In the genomic region with DNA sequence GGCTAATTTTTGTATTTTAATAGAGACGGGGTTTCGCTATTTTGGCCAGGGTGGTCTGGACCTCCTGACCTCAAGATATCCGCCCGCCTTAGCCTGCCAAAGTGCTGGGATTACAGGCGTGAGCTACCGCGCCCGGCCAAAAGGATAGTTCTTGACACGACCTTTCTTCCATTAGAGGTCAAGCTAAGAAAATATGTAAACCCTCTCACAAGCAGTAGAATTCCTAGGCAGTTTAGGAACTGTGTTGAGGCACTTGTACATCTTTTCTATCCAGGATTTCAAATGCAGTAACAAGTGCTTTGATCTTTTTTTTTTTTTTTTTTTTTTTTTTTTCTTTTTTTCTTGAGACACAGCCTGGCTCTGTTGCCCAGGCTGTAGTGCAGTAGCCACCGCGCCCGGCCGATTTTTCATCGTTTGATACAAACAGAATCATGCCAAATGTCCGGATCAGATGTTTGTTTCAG, we compare ENCODE assay signal across 10 cellular contexts. TPM values are rescaled to one million over a fixed set of nuclear protein-coding genes. Genes with fewer than 3 reads are reported as not detected.
DNase-seq lines count a peak whose midpoint lies in the region; ATAC-seq, FAIRE-seq and TF ChIP-seq lines count a peak whose summit lies in the region.
"Had no signal": no experiment of that assay in that cellular context is flagged by ENCODE, and none has a peak within 500 bp of the region (broad histone marks: within the 10 kb centered on the region; RNA-seq: fewer than 3 reads in every experiment).

No MANE protein-coding gene starts in this region.

- H3K27ac Mint-ChIP-seq in MCF 10A (ENCODE audit: low read depth, unreplicated experiment) = peak overlapping the region; percentile 29
- peak overlapping the region; percentile 87 to 93 for H3K27ac Mint-ChIP-seq in T-cell

- no peak for DNase-seq in MCF 10A (ENCODE audit: unreplicated experiment)
- no peak for DNase-seq in mammary epithelial cell
- DNase-seq in T-cell = no peak
- no peak for DNase-seq in suprapubic skin (ENCODE audit: low spot score in 2 of 2)
- DNase-seq in pancreas = no peak
- DNase-seq in RPMI8226 = no peak

- no peak overlapping the region for H2AFZ ChIP-seq in mammary epithelial cell (ENCODE audit: low read depth, low read length)

- no peak for TF ChIP-seq EP300 in gastroesophageal sphincter (IDR thresholded peaks at IDR 0.05)
- no peak for TF ChIP-seq EP300 in suprapubic skin (IDR thresholded peaks at IDR 0.05)

- CTCF ChIA-PET in MCF 10A (lab: Yijun Ruan, JAX) (interaction anchor here (0.6 to 3.6 kb wide), 13 partner anchors 7 to 160 kb away, joined by 3 to 34 read pairs (median 8); partner anchors contain the start of gene RPS15A), mammary epithelial cell (lab: Charles Lee; ENCODE audit: low non-redundant PET) (no interaction called here), T-cell (lab: Charles Lee) (interaction anchor here in 1 of 2 donors (1.1 to 3.4 kb wide), 5 partner anchors 13 to 142 kb away, joined by 4 to 86 read pairs (median 20); partner anchors contain the start of genes RPS15A and SMG1)

- no peak overlapping the region for H3K4me3 ChIP-seq in mammary epithelial cell (replicated peaks in 1 of 3; ENCODE audit: insufficient read depth in 1 of 3, low read depth in 2 of 3, low read length in 3 of 3)
- H3K4me3 ChIP-seq in gastroesophageal sphincter = no peak overlapping the region
- H3K4me3 ChIP-seq in suprapubic skin = no peak overlapping the region
- no peak overlapping the region for H3K4me3 ChIP-seq in pancreas

- in situ Hi-C loops in mammary epithelial cell (cut with MboI; ENCODE audit: low sequenced_read_pairs in 2 of 2) = no loop called here

- H3K27ac ChIP-seq in mammary epithelial cell (ENCODE audit: insufficient read depth, low read depth, low read length) = no peak overlapping the region
- peak overlapping the region in 3 of 4 donors; percentile 84 to 97 (median 92) for H3K27ac ChIP-seq in gastroesophageal sphincter
- H3K27ac ChIP-seq in suprapubic skin = peak overlapping the region; percentile 62
- H3K27ac ChIP-seq in pancreas = no peak overlapping the region

- H3K4me1 Mint-ChIP-seq in MCF 10A (ENCODE audit: insufficient read depth, unreplicated experiment) = peaks cover 24% of the 10 kb centered on the region
- peaks cover 53 to 69% (median 67%) of the 10 kb centered on the region in 3 donors for H3K4me1 Mint-ChIP-seq in T-cell

- BruUV-seq in MCF 10A (replicated peaks; lab: Mats Ljungman, UMichigan) (no TSS peak), mammary epithelial cell (replicated peaks; lab: Mats Ljungman, UMichigan) (no TSS peak)

- H3K36me3 ChIP-seq in mammary epithelial cell (ENCODE audit: insufficient read depth, low read length) = peaks cover 7% of the 10 kb centered on the region
- H3K36me3 ChIP-seq in gastroesophageal sphincter = peaks cover 0 to 23% of the 10 kb centered on the region in 2 donors
- H3K36me3 ChIP-seq in suprapubic skin = peaks cover 9% of the 10 kb centered on the region
- H3K36me3 ChIP-seq in pancreas = no peaks in the 10 kb centered on the region

- peaks cover 3% of the 10 kb centered on the region for H4K20me1 ChIP-seq in mammary epithelial cell (ENCODE audit: insufficient read depth, low read length)

- H3K27me3 Mint-ChIP-seq in MCF 10A (ENCODE audit: insufficient read depth, unreplicated experiment) (no peaks in the 10 kb centered on the region), T-cell (no peaks in the 10 kb centered on the region)

- H3K9me3 Mint-ChIP-seq in MCF 10A (ENCODE audit: unreplicated experiment) (no peaks in the 10 kb centered on the region), T-cell (no peaks in the 10 kb centered on the region)

- ATAC-seq in T-cell (replicated peaks in 1 of 4) (no peak), gastroesophageal sphincter (no peak), pancreas (no peak), GM19351 (IDR thresholded peaks at IDR 0.05; ENCODE audit: unreplicated experiment) (no peak)

- no peak overlapping the region for H3K9ac ChIP-seq in mammary epithelial cell (ENCODE audit: insufficient read depth, low read length)
- H3K9ac ChIP-seq: parathyroid adenoma had no signal

- H3K4me2 ChIP-seq in mammary epithelial cell (ENCODE audit: insufficient read depth, low read depth, low read length) = no peak overlapping the region

- H3K36me3 Mint-ChIP-seq in MCF 10A (ENCODE audit: insufficient read depth, unreplicated experiment) (peaks cover 53% of the 10 kb centered on the region), T-cell (peaks cover 12% of the 10 kb centered on the region)

- POLR2A ChIA-PET in MCF 10A (lab: Yijun Ruan, JAX) = interaction anchor here (0.6 to 10.1 kb wide), 8 partner anchors 7 to 205 kb away, joined by 3 to 238 read pairs (median 5); partner anchors contain the start of gene RPS15A
- POLR2A ChIA-PET in T-cell (lab: Charles Lee) = interaction anchor here (0.6 to 3.6 kb wide), 3 partner anchors 13 to 29 kb away, joined by 4 to 42 read pairs (median 12); partner anchors contain the start of gene RPS15A (in 2 of the 2)

- dilution Hi-C loops in mammary epithelial cell (cut with HindIII; ENCODE audit: low sequenced_read_pairs) = no loop called here

- H3K4me3 Mint-ChIP-seq in MCF 10A (ENCODE audit: unreplicated experiment) (peak overlapping the region; percentile 18), T-cell (peak overlapping the region; percentile 90 to 96 (median 91))

- no peaks in the 10 kb centered on the region for H3K9me3 ChIP-seq in mammary epithelial cell (replicated peaks; ENCODE audit: insufficient read depth, low read length)
- no peaks in the 10 kb centered on the region for H3K9me3 ChIP-seq in gastroesophageal sphincter
- no peaks in the 10 kb centered on the region for H3K9me3 ChIP-seq in suprapubic skin
- no peaks in the 10 kb centered on the region for H3K9me3 ChIP-seq in pancreas
- H3K9me3 ChIP-seq: vagina had no signal

- no peak for FAIRE-seq in pancreas (lab: Jason Lieb, UNC)

- TF ChIP-seq CTCF in MCF 10A (IDR thresholded peaks at IDR 0.05; ENCODE audit: unreplicated experiment) (no peak), mammary epithelial cell (conservative IDR thresholded peaks at IDR 0.05 in 1 of 2, IDR thresholded peaks at IDR 0.05 in 1 of 2; ENCODE audit: extremely low read depth in 1 of 2, insufficient read depth in 1 of 2, low read depth in 1 of 2, low read length in 2 of 2) (no peak), gastroesophageal sphincter (IDR thresholded peaks at IDR 0.05) (no peak), suprapubic skin (IDR thresholded peaks at IDR 0.05) (no peak), pancreas (IDR thresholded peaks at IDR 0.05) (no peak)

- H3K4me1 ChIP-seq in mammary epithelial cell (ENCODE audit: insufficient read depth, low read length) (peaks cover 42% of the 10 kb centered on the region), gastroesophageal sphincter (peaks cover 0 to 52% (median 14%) of the 10 kb centered on the region in 3 donors), suprapubic skin (peaks cover 40% of the 10 kb centered on the region), pancreas (peaks cover 4 to 23% (median 7%) of the 10 kb centered on the region in 3 donors)

- intact Hi-C loops in MCF 10A (cut with micrococcal nuclease) (loop anchor here (5.0 kb wide), 2 partner anchors 125 to 265 kb away; partner anchors contain the start of genes COQ7 and SMG1), mammary epithelial cell (cut with micrococcal nuclease) (loop anchor here (5.0 to 10.0 kb wide), 2 partner anchors 125 to 722 kb away; partner anchors contain the start of genes CCP110, GDE1 and SMG1), pancreas (cut with DNase I) (no loop called here)

- no peaks in the 10 kb centered on the region for H3K27me3 ChIP-seq in mammary epithelial cell (ENCODE audit: insufficient read depth, low read length)
- H3K27me3 ChIP-seq in gastroesophageal sphincter = no peaks in the 10 kb centered on the region
- H3K27me3 ChIP-seq in suprapubic skin = no peaks in the 10 kb centered on the region
- H3K27me3 ChIP-seq in pancreas = no peaks in the 10 kb centered on the region
- H3K27me3 ChIP-seq: vagina had no signal

- no peak for TF ChIP-seq POLR2A in gastroesophageal sphincter (IDR thresholded peaks at IDR 0.05)
- TF ChIP-seq POLR2A in suprapubic skin (IDR thresholded peaks at IDR 0.05) = no peak

- WGBS in mammary epithelial cell (ENCODE audit: low coverage, missing lambda C conversion rate) = 91% methylated on average over 15 of the region's 15 CpGs
- 81 to 93% methylated on average over 5 to 9 of the region's 15 CpGs for WGBS in gastroesophageal sphincter (ENCODE audit: low coverage in 1 of 2), 2 donors
- 95% methylated on average over 15 of the region's 15 CpGs for WGBS in suprapubic skin
- 86 to 93% methylated on average over 15 of the region's 15 CpGs for WGBS in pancreas, 2 donors

- peaks cover 58% of the 10 kb centered on the region for H3K79me2 ChIP-seq in mammary epithelial cell (ENCODE audit: insufficient read depth, low read length)

RNA-seq across cellular contexts. Expression of gene ARL6IP1, which starts 1.4 kb away (rescaled TPM):
- total RNA-seq in MCF 10A (2022) (120 and 128 TPM in 2 replicates), mammary epithelial cell (100 to 1,000 TPM in 1 of 2 donors, 10 to 100 TPM in 1; 88.7 to 236 TPM), T-cell (100 to 1,000 TPM in 2 of 5 donors, 10 to 100 TPM in 3; 78.8 to 122 (median 89.5) TPM), gastroesophageal sphincter (100 to 1,000 TPM in 3 of 4 donors, 10 to 100 TPM in 1; 70.2 to 157 (median 112) TPM), suprapubic skin (100 to 1,000 TPM in 3 of 4 donors, 10 to 100 TPM in 1; 94.1 to 165 (median 124) TPM), pancreas (10 to 100 TPM; 28.9 to 73.3 (median 42.3) TPM)
- polyA plus RNA-seq in mammary epithelial cell (176 TPM), pancreas (10 to 100 TPM; 30.6 to 82.3 TPM)
- polyA minus RNA-seq in mammary epithelial cell = 220 TPM

RNA-seq across cellular contexts. Expression of gene RPS15A, which starts 12.7 kb away (rescaled TPM):
- total RNA-seq in MCF 10A (2022) = 869 and 1,431 TPM in 2 replicates
- 1,000 to 10,000 TPM in 1 of 2 donors, 100 to 1,000 TPM in 1; 682 to 1,206 TPM for total RNA-seq in mammary epithelial cell
- polyA plus RNA-seq in mammary epithelial cell = 3,814 TPM
- polyA minus RNA-seq in mammary epithelial cell = 941 TPM
- 1,000 to 10,000 TPM; 2,862 to 3,462 (median 2,982) TPM for total RNA-seq in T-cell
- 1,000 to 10,000 TPM in 3 of 4 donors, 100 to 1,000 TPM in 1; 785 to 3,002 (median 2,111) TPM for total RNA-seq in gastroesophageal sphincter
- total RNA-seq in suprapubic skin = 1,000 to 10,000 TPM in 3 of 4 donors, 100 to 1,000 TPM in 1; 871 to 2,360 (median 1,711) TPM
- 100 to 1,000 TPM; 521 to 940 (median 762) TPM for total RNA-seq in pancreas
- polyA plus RNA-seq in pancreas = 1,000 to 10,000 TPM; 1,660 to 1,808 TPM

Comparison
In these comparisons a context has a peak if more than half of its experiments do, and no peak if none do; other contexts are left out.
1. H3K27ac ChIP-seq: peak in gastroesophageal sphincter (3 of 4) and suprapubic skin (single experiment); none in mammary epithelial cell (single experiment) and pancreas (0 of 4).
2. intact Hi-C loops: an anchor here in MCF 10A (5.0 kb wide) and mammary epithelial cell (5.0 to 10.0 kb wide); none called in pancreas.